Comparison of ENCODE assay signal across 29 cellular contexts in the genomic region with DNA sequence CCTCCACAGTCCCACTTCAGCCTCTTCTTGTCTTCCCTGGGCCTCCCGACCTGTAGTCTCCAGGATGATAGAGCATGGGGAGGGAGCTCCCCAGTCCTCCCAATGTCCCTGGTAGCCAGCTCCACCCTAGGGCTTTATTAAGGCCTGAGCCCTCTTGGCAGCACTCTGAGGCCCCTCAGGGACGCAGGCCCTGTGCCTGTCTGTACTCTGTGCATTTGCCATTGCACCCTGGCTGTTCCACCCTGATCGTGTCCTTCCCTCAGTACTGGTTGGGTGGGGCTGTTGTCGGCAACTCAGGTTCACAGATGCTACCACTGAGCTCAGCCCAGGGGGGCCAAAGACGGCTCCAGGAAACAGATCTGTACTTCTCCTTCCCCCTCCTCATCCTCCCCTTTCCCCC. TPM values are rescaled to one million over a fixed set of nuclear protein-coding genes. Genes with fewer than 3 reads are reported as not detected.
DNase-seq lines count a peak whose midpoint lies in the region; ATAC-seq, FAIRE-seq and TF ChIP-seq lines count a peak whose summit lies in the region.
"Had no signal": no experiment of that assay in that cellular context is flagged by ENCODE, and none has a peak within 500 bp of the region (broad histone marks: within the 10 kb centered on the region; RNA-seq: fewer than 3 reads in every experiment).

No MANE protein-coding gene starts in this region.

- intact Hi-C loops in kidney (cut with DNase I), result loop anchor here (10.0 kb wide), 1 partner anchor 120 kb away; no protein-coding TSS in a partner anchor

- no peaks in the 10 kb centered on the region for H3K36me3 ChIP-seq in RWPE2 (ENCODE audit: low read depth)
- no peaks in the 10 kb centered on the region for H3K36me3 ChIP-seq in kidney (ENCODE audit: control insufficient read depth in 1 of 2, insufficient read depth in 2 of 2, low read length in 2 of 2)
- H3K36me3 ChIP-seq: esophagus squamous epithelium, neural progenitor cell, stomach, tibial artery, WERI-Rb-1 had no signal

- ATAC-seq in RWPE2 (ENCODE audit: low read depth) (no peak), HG02870 (IDR thresholded peaks at IDR 0.05; ENCODE audit: unreplicated experiment) (no peak), GM21526 (IDR thresholded peaks at IDR 0.05; ENCODE audit: low FRiP score, unreplicated experiment) (no peak), HG03135 (IDR thresholded peaks at IDR 0.05; ENCODE audit: unreplicated experiment) (no peak)
- no peak for ATAC-seq in stimulated activated memory B cell treated with anti-CD40 and anti-IgM and Interleukin-4, amounts not matched to agents 10 μg/mL and 1 μg/mL and 100 μg/mL, for 72 hours
- ATAC-seq: HCT116 had no signal

- H3K27me3 Mint-ChIP-seq in activated naive CD8-positive, alpha-beta T cell, result no peaks in the 10 kb centered on the region
- no peaks in the 10 kb centered on the region for H3K27me3 Mint-ChIP-seq in activated naive CD8-positive, alpha-beta T cell treated with anti-CD3 and anti-CD28 coated beads for 36 hours
- H3K27me3 Mint-ChIP-seq in stimulated activated memory B cell treated with anti-CD40 and anti-IgM and Interleukin-4, amounts not matched to agents 10 μg/mL and 1 μg/mL and 100 μg/mL, for 72 hours, result no peaks in the 10 kb centered on the region
- H3K27me3 Mint-ChIP-seq: activated CD4-positive, alpha-beta memory T cell treated with anti-CD3 and anti-CD28 coated beads for 36 hours; progenitor cell of endocrine pancreas had no signal

- no peak overlapping the region for H3K9ac ChIP-seq in kidney (ENCODE audit: low read length in 2 of 2)
- H3K9ac ChIP-seq: neural progenitor cell had no signal

- no peaks in the 10 kb centered on the region for H3K27me3 ChIP-seq in RWPE2 (ENCODE audit: insufficient read depth, poor library complexity, severe bottlenecking)
- H3K27me3 ChIP-seq: neural progenitor cell had no signal

- peaks cover 50% of the 10 kb centered on the region for H3K4me1 Mint-ChIP-seq in activated naive CD8-positive, alpha-beta T cell (ENCODE audit: low read depth)
- H3K4me1 Mint-ChIP-seq in activated naive CD8-positive, alpha-beta T cell treated with anti-CD3 and anti-CD28 coated beads for 36 hours, result peaks cover 35% of the 10 kb centered on the region
- peaks cover 23% of the 10 kb centered on the region for H3K4me1 Mint-ChIP-seq in stimulated activated memory B cell treated with anti-CD40 and anti-IgM and Interleukin-4, amounts not matched to agents 10 μg/mL and 1 μg/mL and 100 μg/mL, for 72 hours

- no peak for DNase-seq in activated naive CD8-positive, alpha-beta T cell treated with anti-CD3 and anti-CD28 coated beads for 36 hours
- DNase-seq in RWPE2 (ENCODE audit: low spot score) (peak; percentile 29), kidney (peak; percentile 48)
- DNase-seq: activated CD4-positive, alpha-beta memory T cell treated with anti-CD3 and anti-CD28 coated beads for 36 hours; activated gamma-delta T cell treated with Interleukin-2 at 50 U/mL for 16 hours; dermis blood vessel endothelial cell; esophagus squamous epithelium; foreskin melanocyte; Karpas-422; mammary epithelial cell; NCI-H1436 treated with DMSO at 0.1 percent for 48 hours; NCI-H446 treated with DMSO at 0.1 percent for 48 hours; stimulated activated CD4-positive, alpha-beta T cell treated with anti-CD3 and anti-CD28 coated beads, Interleukin-15, amount 100 ng/mL, for 24 hours; stomach; WERI-Rb-1 had no signal

- H3K9me3 ChIP-seq in RWPE2 (ENCODE audit: severe bottlenecking) (no peaks in the 10 kb centered on the region), kidney (ENCODE audit: control insufficient read depth in 1 of 2, low read length in 2 of 2) (no peaks in the 10 kb centered on the region)
- H3K9me3 ChIP-seq: esophagus squamous epithelium, stomach, tibial artery had no signal

- peak overlapping the region; percentile 28 for H3K27ac Mint-ChIP-seq in activated naive CD8-positive, alpha-beta T cell
- H3K27ac Mint-ChIP-seq in activated naive CD8-positive, alpha-beta T cell treated with anti-CD3 and anti-CD28 coated beads for 36 hours, result no peak overlapping the region
- H3K27ac Mint-ChIP-seq in stimulated activated memory B cell treated with anti-CD40 and anti-IgM and Interleukin-4, amounts not matched to agents 10 μg/mL and 1 μg/mL and 100 μg/mL, for 72 hours, result peak overlapping the region; percentile 38
- H3K27ac Mint-ChIP-seq: neural progenitor cell, progenitor cell of endocrine pancreas had no signal

- H3K9me3 Mint-ChIP-seq in activated naive CD8-positive, alpha-beta T cell (ENCODE audit: low read depth), result no peaks in the 10 kb centered on the region
- H3K9me3 Mint-ChIP-seq in activated naive CD8-positive, alpha-beta T cell treated with anti-CD3 and anti-CD28 coated beads for 36 hours, result no peaks in the 10 kb centered on the region
- no peaks in the 10 kb centered on the region for H3K9me3 Mint-ChIP-seq in stimulated activated memory B cell treated with anti-CD40 and anti-IgM and Interleukin-4, amounts not matched to agents 10 μg/mL and 1 μg/mL and 100 μg/mL, for 72 hours
- H3K9me3 Mint-ChIP-seq: activated CD4-positive, alpha-beta memory T cell treated with anti-CD3 and anti-CD28 coated beads for 36 hours; neural progenitor cell had no signal

- TF ChIP-seq CTCF in RWPE2 (IDR thresholded peaks at IDR 0.05; ENCODE audit: poor library complexity, severe bottlenecking), result no peak
- no peak for TF ChIP-seq CTCF in kidney (IDR thresholded peaks at IDR 0.05; ENCODE audit: borderline replicate concordance, extremely low read depth, insufficient read depth)

- H3K4me3 ChIP-seq in RWPE2 (ENCODE audit: severe bottlenecking) (no peak overlapping the region), kidney (ENCODE audit: low read length in 2 of 2) (no peak overlapping the region)
- H3K4me3 ChIP-seq: esophagus squamous epithelium, neural progenitor cell, SK-N-MC, stomach, tibial artery had no signal

- no peak overlapping the region for H3K4me3 Mint-ChIP-seq in activated naive CD8-positive, alpha-beta T cell
- no peak overlapping the region for H3K4me3 Mint-ChIP-seq in activated naive CD8-positive, alpha-beta T cell treated with anti-CD3 and anti-CD28 coated beads for 36 hours
- no peak overlapping the region for H3K4me3 Mint-ChIP-seq in stimulated activated memory B cell treated with anti-CD40 and anti-IgM and Interleukin-4, amounts not matched to agents 10 μg/mL and 1 μg/mL and 100 μg/mL, for 72 hours
- H3K4me3 Mint-ChIP-seq: activated CD4-positive, alpha-beta memory T cell treated with anti-CD3 and anti-CD28 coated beads for 36 hours; neural progenitor cell had no signal

- FAIRE-seq in kidney (lab: Jason Lieb, UNC), result no peak
- FAIRE-seq: astrocyte, D721Med had no signal

- H3K27ac ChIP-seq in RWPE2 (ENCODE audit: poor library complexity, severe bottlenecking) (no peak overlapping the region), kidney (ENCODE audit: low read depth in 2 of 2, low read length in 2 of 2) (no peak overlapping the region)
- H3K27ac ChIP-seq: esophagus squamous epithelium, neural progenitor cell, SK-N-MC, stomach, tibial artery, WERI-Rb-1 had no signal

- no peaks in the 10 kb centered on the region for H3K4me1 ChIP-seq in RWPE2 (ENCODE audit: insufficient read depth, poor library complexity, severe bottlenecking)
- H3K4me1 ChIP-seq in kidney (ENCODE audit: control insufficient read depth in 1 of 2, insufficient read depth in 1 of 2, low read depth in 1 of 2, low read length in 2 of 2), result no peaks in the 10 kb centered on the region
- H3K4me1 ChIP-seq: esophagus squamous epithelium, tibial artery had no signal

- no peaks in the 10 kb centered on the region for H3K36me3 Mint-ChIP-seq in activated naive CD8-positive, alpha-beta T cell
- no peaks in the 10 kb centered on the region for H3K36me3 Mint-ChIP-seq in activated naive CD8-positive, alpha-beta T cell treated with anti-CD3 and anti-CD28 coated beads for 36 hours
- no peaks in the 10 kb centered on the region for H3K36me3 Mint-ChIP-seq in stimulated activated memory B cell treated with anti-CD40 and anti-IgM and Interleukin-4, amounts not matched to agents 10 μg/mL and 1 μg/mL and 100 μg/mL, for 72 hours
- H3K36me3 Mint-ChIP-seq: activated CD4-positive, alpha-beta memory T cell treated with anti-CD3 and anti-CD28 coated beads for 36 hours; neural progenitor cell had no signal

RNA-seq across cellular contexts. Expression of a gene that starts 7.2 kb away (rescaled TPM):
- 1 to 10 TPM; 7.1 to 7.4 TPM for total RNA-seq in activated naive CD8-positive, alpha-beta T cell treated with anti-CD3 and anti-CD28 coated beads for 36 hours
- 0.13 TPM for total RNA-seq in kidney
- polyA plus RNA-seq in kidney (ENCODE audit: insufficient read depth, low read depth, low replicate concordance), result 0.56 TPM
- total RNA-seq: astrocyte, cardiac septum, Daoy, dermis blood vessel endothelial cell, esophagus squamous epithelium, mammary epithelial cell had no signal
- polyA plus RNA-seq: mammary epithelial cell had no signal

RNA-seq across cellular contexts. Expression of a gene that starts 17.0 kb away (rescaled TPM):
- 1 to 10 TPM; 2.7 to 3.2 TPM for total RNA-seq in activated naive CD8-positive, alpha-beta T cell treated with anti-CD3 and anti-CD28 coated beads for 36 hours
- total RNA-seq in kidney, result 8.0 TPM
- 3.2 TPM for polyA plus RNA-seq in kidney (ENCODE audit: insufficient read depth, low read depth, low replicate concordance)

RNA-seq across cellular contexts. Expression of a gene that starts 39.0 kb away (rescaled TPM):
- total RNA-seq in activated naive CD8-positive, alpha-beta T cell treated with anti-CD3 and anti-CD28 coated beads for 36 hours, result 100 to 1,000 TPM; 518 to 528 TPM
- total RNA-seq in kidney, result 38.6 TPM
- 4.5 TPM for polyA plus RNA-seq in kidney (ENCODE audit: insufficient read depth, low read depth, low replicate concordance)

RNA-seq across cellular contexts. Expression of a gene that starts 55.3 kb away (rescaled TPM):
- total RNA-seq in activated naive CD8-positive, alpha-beta T cell treated with anti-CD3 and anti-CD28 coated beads for 36 hours, result 100 to 1,000 TPM; 148 to 149 TPM
- 7.6 TPM for total RNA-seq in kidney
- 0.32 TPM for polyA plus RNA-seq in kidney (ENCODE audit: insufficient read depth, low read depth, low replicate concordance)
- total RNA-seq: Daoy, dermis blood vessel endothelial cell, progenitor cell of endocrine pancreas had no signal

Comparison
In these comparisons a context has a peak if more than half of its experiments do, and no peak if none do; other contexts are left out.
1. RNA of a gene that starts 39.0 kb away (total RNA-seq): 518 to 528 TPM in activated naive CD8-positive, alpha-beta T cell treated with anti-CD3 and anti-CD28 coated beads for 36 hours; 38.6 TPM in kidney (single experiment); every median in the first group is over 10 times any median in the second.